8 cellular contexts compared by ENCODE assay signal in genomic region chr11:17014321-17014773, GRCh38. TPM values are rescaled to one million over a fixed set of nuclear protein-coding genes. Genes with fewer than 3 reads are reported as not detected.
A peak's percentile ranks its signal among the peaks of the same experiment; 100 is the strongest.
DNase-seq lines count a peak whose midpoint lies in the region; ATAC-seq and TF ChIP-seq lines count a peak whose summit lies in the region.

PLEKHA7 (minus strand) TSS chr11:17014414; CDS start chr11:17014401, 13 bp downstream.

- peaks cover 4% of the 10 kb centered on the region for H3K4me1 Mint-ChIP-seq in activated T-helper 17 cell treated with anti-CD3 and anti-CD28 coated beads, Interleukin-2, amount 50 U/mL, for 72 hours

- peaks cover 20% of the 10 kb centered on the region for H3K4me1 ChIP-seq in left ventricle myocardium inferior

- H3K4me3 Mint-ChIP-seq in activated T-helper 17 cell treated with anti-CD3 and anti-CD28 coated beads, Interleukin-2, amount 50 U/mL, for 72 hours, result peak within 1 kb of the TSS; percentile 88

- intact Hi-C loops in left ventricle myocardium inferior (cut with micrococcal nuclease) (loop anchor here (10.0 kb wide), 1 partner anchor 50 kb away; no protein-coding TSS in a partner anchor), posterior vena cava (cut with DNase I) (no loop called here)

- POLR2A ChIA-PET in BJ (lab: Charles Lee) (no interaction called here), HEK293T (lab: Yijun Ruan, JAX) (interaction anchor here (1.0 to 1.4 kb wide), 4 partner anchors 13 to 72 kb away, joined by 3 to 9 read pairs (median 6); partner anchors contain the start of gene RPS13)

- peaks cover 5% of the 10 kb centered on the region for H3K36me3 Mint-ChIP-seq in activated T-helper 17 cell treated with anti-CD3 and anti-CD28 coated beads, Interleukin-2, amount 50 U/mL, for 72 hours (ENCODE audit: low read depth)

- H3K27ac ChIP-seq in left ventricle myocardium inferior (replicated peaks), result peak within 1 kb of the TSS; percentile 60

- no peaks in the 10 kb centered on the region for H3K9me3 ChIP-seq in left ventricle myocardium inferior (replicated peaks)

- H3K4me3 ChIP-seq in BJ (ENCODE audit: low read depth, low read length), result peak within 1 kb of the TSS; percentile 19
- peak within 1 kb of the TSS; percentile 87 for H3K4me3 ChIP-seq in left ventricle myocardium inferior

- H3K27me3 ChIP-seq in BJ (ENCODE audit: control insufficient read depth, insufficient read depth, low read length) (peaks cover 29% of the 10 kb centered on the region), left ventricle myocardium inferior (ENCODE audit: low read depth) (peaks cover 21% of the 10 kb centered on the region)

- H3K36me3 ChIP-seq in BJ (ENCODE audit: control insufficient read depth, insufficient read depth, low read length) (no peaks in the 10 kb centered on the region), left ventricle myocardium inferior (no peaks in the 10 kb centered on the region)

- H3K27me3 Mint-ChIP-seq in activated T-helper 17 cell treated with anti-CD3 and anti-CD28 coated beads, Interleukin-2, amount 50 U/mL, for 72 hours, result peaks cover 13% of the 10 kb centered on the region

- H3K9me3 Mint-ChIP-seq in activated T-helper 17 cell treated with anti-CD3 and anti-CD28 coated beads, Interleukin-2, amount 50 U/mL, for 72 hours, result no peaks in the 10 kb centered on the region

- peak; percentile 25 for ATAC-seq in activated T-helper 17 cell treated with anti-CD3 and anti-CD28 coated beads, Interleukin-2, amount 50 U/mL, for 72 hours (replicated peaks)
- ATAC-seq in HG02759 (IDR thresholded peaks at IDR 0.05; ENCODE audit: unreplicated experiment), result no peak

- peak within 1 kb of the TSS; percentile 86 for H3K27ac Mint-ChIP-seq in activated T-helper 17 cell treated with anti-CD3 and anti-CD28 coated beads, Interleukin-2, amount 50 U/mL, for 72 hours

- CTCF ChIA-PET in BJ (lab: Yijun Ruan, JAX) (interaction anchor here (0.6 kb wide), 1 partner anchor 132 kb away, joined by 3 read pairs; no protein-coding TSS in a partner anchor), HEK293T (lab: Yijun Ruan, JAX) (interaction anchor here (0.7 to 2.0 kb wide), 7 partner anchors 13 to 93 kb away, joined by 4 to 8 read pairs (median 4); no protein-coding TSS in a partner anchor)

- DNase-seq in BJ (ENCODE audit: low read depth), result no peak
- DNase-seq in HEK293T (ENCODE audit: extremely low spot score), result peak; percentile 60
- no peak for DNase-seq in left ventricle myocardium inferior
- DNase-seq in renal cortical epithelial cell (ENCODE audit: low read depth), result no peak
- no peak for DNase-seq in posterior vena cava (ENCODE audit: low spot score)
- DNase-seq in medulla oblongata (ENCODE audit: extremely low spot score), result no peak

- TF ChIP-seq CTCF in BJ (IDR thresholded peaks at IDR 0.05; ENCODE audit: insufficient read depth, low read depth, low read length) (no peak), left ventricle myocardium inferior (IDR thresholded peaks at IDR 0.05; ENCODE audit: borderline replicate concordance) (no peak)

TF ChIP-seq in HEK293T, 16 proteins besides CTCF, POLR2A, EP300 and RAD21:
- TF ChIP-seq L3MBTL2 (conservative IDR thresholded peaks at IDR 0.05) (no peak), HDGF (IDR thresholded peaks at IDR 0.05; ENCODE audit: borderline replicate concordance) (no peak), FOXM1 (IDR thresholded peaks at IDR 0.05; ENCODE audit: borderline replicate concordance) (no peak), BHLHE40 (IDR thresholded peaks at IDR 0.05; ENCODE audit: borderline replicate concordance) (no peak), FOXK2 (IDR thresholded peaks at IDR 0.05) (no peak), ZNF384 (IDR thresholded peaks at IDR 0.05) (no peak), ELF4 (IDR thresholded peaks at IDR 0.05) (no peak), LEF1 (IDR thresholded peaks at IDR 0.05; ENCODE audit: borderline replicate concordance) (no peak), CTBP1 (IDR thresholded peaks at IDR 0.05; ENCODE audit: borderline replicate concordance) (no peak), TARDBP (IDR thresholded peaks at IDR 0.05) (no peak), PKNOX1 (IDR thresholded peaks at IDR 0.05) (no peak), FOXA1 (IDR thresholded peaks at IDR 0.05) (no peak), ARNT (IDR thresholded peaks at IDR 0.05) (no peak), SUZ12 (IDR thresholded peaks at IDR 0.05) (no peak), SP1 (IDR thresholded peaks at IDR 0.05) (no peak), NFRKB (IDR thresholded peaks at IDR 0.05) (no peak)

RNA-seq across cellular contexts. Expression of gene PLEKHA7, which starts in this region (rescaled TPM):
- 0.04 and 0.07 TPM in 2 replicates for polyA plus RNA-seq in BJ (2011; rRNA removed)
- not detected in 2 replicates for polyA minus RNA-seq in BJ (2011; rRNA and poly(A)+ RNA removed)
- total RNA-seq in activated T-helper 17 cell treated with anti-CD3 and anti-CD28 coated beads, Interleukin-2, amount 50 U/mL, for 72 hours, result 10 to 100 TPM in 1 of 2 donors, 1 to 10 TPM in 1; 2.7 to 35.2 TPM
- total RNA-seq in left ventricle myocardium inferior, result 33.2 TPM
- 6.4 and 22.2 TPM in 2 replicates for total RNA-seq in renal cortical epithelial cell
- 10 to 100 TPM in 1 of 2 donors, 1 to 10 TPM in 1; 9.0 to 10.7 TPM for total RNA-seq in posterior vena cava
